Comparison of ENCODE assay signal across 8 cellular contexts in the genomic region with DNA sequence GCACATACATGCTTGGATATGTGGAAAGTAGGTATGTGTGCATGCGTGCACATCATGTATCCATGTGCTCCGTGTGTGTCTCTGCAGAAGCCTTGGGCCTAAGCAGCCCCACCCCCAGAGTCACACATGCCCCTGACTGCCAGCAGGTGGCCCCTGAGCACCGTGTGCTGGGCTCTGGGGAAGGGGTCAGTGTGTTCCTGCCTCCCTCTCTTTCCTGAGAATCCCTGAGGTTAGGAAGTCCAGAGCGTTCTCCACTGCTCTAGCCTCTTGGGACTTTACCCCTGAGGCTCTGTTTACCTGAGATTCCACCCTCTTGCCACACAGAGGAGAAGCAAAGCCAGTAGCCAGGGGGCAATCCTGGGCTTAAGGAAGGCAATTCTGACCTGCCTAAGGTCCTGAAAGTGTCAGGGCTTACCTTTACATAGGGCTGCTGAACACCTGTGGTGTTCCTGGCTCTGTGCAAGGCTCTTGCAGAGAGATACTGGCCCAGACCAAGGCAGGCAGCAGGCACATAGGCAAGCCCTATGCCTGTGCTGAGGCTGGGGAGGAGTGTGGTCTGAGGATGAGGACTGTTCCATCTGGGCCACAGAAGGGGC.
DNase-seq lines count a peak whose midpoint lies in the region; ATAC-seq and TF ChIP-seq lines count a peak whose summit lies in the region.

No MANE protein-coding gene starts in this region.

- no peak overlapping the region for H3K27ac ChIP-seq in fibroblast of lung (ENCODE audit: insufficient read depth, low read length)

- H2AFZ ChIP-seq in fibroblast of lung (ENCODE audit: low read length) = no peak overlapping the region

- H3K4me2 ChIP-seq in fibroblast of lung (ENCODE audit: extremely low read depth, insufficient read depth, low read length) = no peak overlapping the region

- no peak overlapping the region for H3K9ac ChIP-seq in fibroblast of lung (ENCODE audit: insufficient read depth, low read length)

- no peaks in the 10 kb centered on the region for H3K36me3 ChIP-seq in fibroblast of lung (ENCODE audit: control insufficient read depth, insufficient read depth, low read length)

- no peaks in the 10 kb centered on the region for H3K27me3 ChIP-seq in fibroblast of lung (ENCODE audit: control insufficient read depth, insufficient read depth, low read length)

- H3K79me2 ChIP-seq in fibroblast of lung (ENCODE audit: control insufficient read depth, insufficient read depth, low read length) = no peaks in the 10 kb centered on the region

- ATAC-seq in GM18505 (IDR thresholded peaks at IDR 0.05; ENCODE audit: unreplicated experiment) (peak; percentile 73), HG03135 (IDR thresholded peaks at IDR 0.05; ENCODE audit: unreplicated experiment) (peak; percentile 73), omental fat pad (ENCODE audit: low FRiP score) (peak; percentile 57)

- no peaks in the 10 kb centered on the region for H3K9me3 ChIP-seq in fibroblast of lung (ENCODE audit: control insufficient read depth, insufficient read depth, low read depth, low read length)

- no peak for DNase-seq in AG09309 (ENCODE audit: low read depth)
- DNase-seq in OCI-M1 (lab: John Stamatoyannopoulos, UW) = peak; percentile 61
- peak; percentile 20 to 23 for DNase-seq in fibroblast of lung (ENCODE audit: low read depth in 2 of 2)
- DNase-seq in omental fat pad (ENCODE audit: low spot score) = no peak
- no peak for DNase-seq in activated CD8-positive, alpha-beta memory T cell treated with anti-CD3 and anti-CD28 coated beads, Interleukin-2, amount 50 U/mL, for 4 hours
- no peak for DNase-seq in stimulated activated CD4-positive, alpha-beta T cell treated with anti-CD3 and anti-CD28 coated beads, Interleukin-4, amount 100 ng/mL, for 1 hour

- H4K20me1 ChIP-seq in fibroblast of lung (ENCODE audit: control insufficient read depth, extremely low read depth, insufficient read depth, low read length) = no peaks in the 10 kb centered on the region

- TF ChIP-seq POLR2A in GM18505 (IDR thresholded peaks at IDR 0.05; ENCODE audit: borderline replicate concordance, extremely low read depth, insufficient read depth, insufficient read length) = no peak

- H3K4me3 ChIP-seq in AG09309 (ENCODE audit: control insufficient read depth, low read depth, low read length) (no peak overlapping the region), fibroblast of lung (replicated peaks in 1 of 4; ENCODE audit: control extremely low read depth in 1 of 4, insufficient read depth in 1 of 4, low read depth in 3 of 4, low read length in 4 of 4) (no peak overlapping the region)

- H3K4me1 ChIP-seq in fibroblast of lung (ENCODE audit: control insufficient read depth, extremely low read depth, insufficient read depth, low read length) = no peaks in the 10 kb centered on the region

- TF ChIP-seq CTCF in AG09309 (IDR thresholded peaks at IDR 0.05; ENCODE audit: control insufficient read depth, insufficient read depth, low read depth, low read length, missing control alignments) (peak; percentile 16), fibroblast of lung (conservative IDR thresholded peaks at IDR 0.05 in 1 of 2, IDR thresholded peaks at IDR 0.05 in 1 of 2; ENCODE audit: low read depth in 1 of 2, low read length in 2 of 2) (peak in 1 of 2 donors; percentile 51), omental fat pad (IDR thresholded peaks at IDR 0.05) (no peak)

Comparison
In these comparisons a context has a peak if more than half of its experiments do, and no peak if none do; other contexts are left out.
1. DNase-seq: peak in OCI-M1 (single experiment) and fibroblast of lung (2 of 2); none in AG09309 (single experiment), omental fat pad (single experiment), activated CD8-positive, alpha-beta memory T cell treated with anti-CD3 and anti-CD28 coated beads, Interleukin-2, amount 50 U/mL, for 4 hours (single experiment) and stimulated activated CD4-positive, alpha-beta T cell treated with anti-CD3 and anti-CD28 coated beads, Interleukin-4, amount 100 ng/mL, for 1 hour (single experiment).
2. Peak in every context shown above with its lines, with median percentiles within 50 percentile points of each other: ATAC-seq.